Comparison of ENCODE assay signal across 25 cellular contexts in the genomic region with DNA sequence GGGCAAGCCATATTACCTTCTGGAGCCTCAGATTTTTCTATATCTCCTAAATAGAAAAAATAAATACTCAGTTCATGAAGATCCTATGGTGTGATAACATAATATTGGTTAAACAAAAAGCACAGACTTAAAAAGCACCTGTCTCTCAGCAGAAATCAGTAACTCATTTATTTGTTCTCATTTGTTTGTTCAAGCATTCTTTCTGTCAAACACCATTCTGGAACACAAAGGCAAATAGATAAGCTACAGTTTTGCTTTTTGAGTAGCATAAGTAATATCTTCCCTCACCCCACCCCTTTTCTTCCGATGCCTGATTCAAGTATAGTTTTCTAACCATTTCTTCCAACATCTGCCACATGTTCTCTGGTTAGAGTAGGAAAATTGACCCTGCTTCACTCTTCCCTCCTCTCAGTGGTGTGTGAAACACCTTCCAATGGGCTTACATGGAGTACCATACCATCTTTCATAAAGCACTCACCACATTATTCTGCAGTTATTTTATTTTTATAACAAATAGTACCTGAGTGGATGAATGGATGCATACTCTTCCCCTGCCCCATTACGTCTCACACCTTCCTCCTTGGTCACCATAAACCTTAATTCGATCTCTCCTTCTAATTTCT. TPM values are rescaled to one million over a fixed set of nuclear protein-coding genes. Genes with fewer than 3 reads are reported as not detected.
DNase-seq lines count a peak whose midpoint lies in the region; ATAC-seq, FAIRE-seq and TF ChIP-seq lines count a peak whose summit lies in the region.
"Had no signal": no experiment of that assay in that cellular context is flagged by ENCODE, and none has a peak within 500 bp of the region (broad histone marks: within the 10 kb centered on the region; RNA-seq: fewer than 3 reads in every experiment).

No MANE protein-coding gene starts in this region.

- H3K4me3 Mint-ChIP-seq in Caco-2 (ENCODE audit: unreplicated experiment): peak overlapping the region; percentile 41

- BruUV-seq in Caco-2 (replicated peaks; lab: Mats Ljungman, UMichigan): no TSS peak

- CTCF ChIA-PET in Caco-2 (lab: Charles Lee): interaction anchor here (0.6 to 2.0 kb wide), 2 partner anchors 8 to 13 kb away, joined by 4 to 8 read pairs; partner anchors contain the start of gene IL1RAP

- no peaks in the 10 kb centered on the region for H4K20me1 ChIP-seq in hepatocyte (ENCODE audit: insufficient read depth, poor library complexity, severe bottlenecking)
- H4K20me1 ChIP-seq: BLaER1 had no signal

- no peak overlapping the region for H3K23ac ChIP-seq in neuronal stem cell (ENCODE audit: low read depth, low read length, poor library complexity)

- FAIRE-seq in pancreas (lab: Jason Lieb, UNC): no peak

- peak in 1 of 2 experiments; percentile 32 for DNase-seq in Caco-2
- peak; percentile 83 for DNase-seq in LNCaP clone FGC (ENCODE audit: low read depth)
- DNase-seq in hepatocyte (ENCODE audit: low spot score): no peak
- no peak for DNase-seq in pancreas
- no peak for DNase-seq in neuronal stem cell (ENCODE audit: low spot score)
- DNase-seq: CD4-positive, alpha-beta memory T cell; COR-L47; DMS 273 treated with DMSO at 0.1 percent for 48 hours; H7; MG63; NCI-H1105 treated with DMSO at 0.1 percent for 48 hours; NCI-H1694; NCI-H2081; NCI-H226; NCI-H510A; NCI-H69; SHP77 had no signal

- H3K4me1 Mint-ChIP-seq in Caco-2 (ENCODE audit: low read depth, unreplicated experiment): peaks cover 16% of the 10 kb centered on the region
- H3K4me1 Mint-ChIP-seq: CD4-positive, alpha-beta memory T cell had no signal

- no peak overlapping the region for H2BK5ac ChIP-seq in neuronal stem cell (ENCODE audit: low read length)

- H3K36me3 ChIP-seq in Caco-2 (ENCODE audit: control insufficient read depth, insufficient read depth, low read length) (no peaks in the 10 kb centered on the region), hepatocyte (replicated peaks; ENCODE audit: insufficient read depth, low read depth) (no peaks in the 10 kb centered on the region), pancreas (no peaks in the 10 kb centered on the region), neuronal stem cell (replicated peaks in 1 of 2; ENCODE audit: control insufficient read depth in 2 of 2, insufficient read depth in 2 of 2, low read length in 2 of 2) (no peaks in the 10 kb centered on the region)
- H3K36me3 ChIP-seq: BLaER1, MG63 had no signal

- H4K91ac ChIP-seq in neuronal stem cell (ENCODE audit: low read depth, low read length, poor library complexity): no peak overlapping the region

- intact Hi-C loops in Caco-2 (cut with micrococcal nuclease; ENCODE audit: unreplicated experiment): loop anchor here (1.0 kb wide), 1 partner anchor 8 kb away; no protein-coding TSS in a partner anchor
- intact Hi-C loops in pancreas (cut with DNase I): no loop called here

- no peak overlapping the region for H4K8ac ChIP-seq in neuronal stem cell (ENCODE audit: low read depth, low read length)

- no peaks in the 10 kb centered on the region for H3K27me3 ChIP-seq in Caco-2 (replicated peaks; ENCODE audit: control insufficient read depth, insufficient read depth, low read length)
- H3K27me3 ChIP-seq in hepatocyte: no peaks in the 10 kb centered on the region
- no peaks in the 10 kb centered on the region for H3K27me3 ChIP-seq in pancreas
- peaks cover 0 to 6% (median 0%) of the 10 kb centered on the region in 3 experiments for H3K27me3 ChIP-seq in neuronal stem cell (ENCODE audit: control insufficient read depth in 3 of 3, insufficient read depth in 3 of 3, low read depth in 1 of 3, low read length in 3 of 3)
- H3K27me3 ChIP-seq: BLaER1, MG63 had no signal

- no peak overlapping the region for H2BK12ac ChIP-seq in neuronal stem cell (ENCODE audit: low read length)

- H2AFZ ChIP-seq in hepatocyte (no peak overlapping the region), neuronal stem cell (ENCODE audit: low read length) (no peak overlapping the region)

- H3K9me3 Mint-ChIP-seq in Caco-2 (ENCODE audit: unreplicated experiment): no peaks in the 10 kb centered on the region

- whole genome bisulfite sequencing in hepatocyte (ENCODE audit: low lambda C conversion rate, missing lambda C conversion rate): 57% methylated on average over 3 of the region's 3 CpGs
- 66 to 72% methylated on average over 3 of the region's 3 CpGs for WGBS in pancreas, 2 donors
- WGBS in neuronal stem cell (ENCODE audit: extremely low coverage in 2 of 2, insufficient read length in 2 of 2, insufficient replicate concordance in 1 of 2), 2 donors: 100% methylated on average over 1 of the region's 3 CpGs; no CpG with 5 or more reads in 1 of the 2 donors

- H3K27me3 Mint-ChIP-seq in Caco-2 (ENCODE audit: insufficient read depth, unreplicated experiment): no peaks in the 10 kb centered on the region

- POLR2A ChIA-PET in Caco-2 (lab: Charles Lee): no interaction called here

- ATAC-seq in pancreas (peak in 3 of 4 donors; percentile 31 to 67 (median 49)), HG02885 (IDR thresholded peaks at IDR 0.05; ENCODE audit: poor library complexity, unreplicated experiment) (no peak), HG03025 (IDR thresholded peaks at IDR 0.05; ENCODE audit: low FRiP score, unreplicated experiment) (no peak)
- ATAC-seq: Panc1 had no signal

- no peak overlapping the region for H2BK120ac ChIP-seq in neuronal stem cell (ENCODE audit: low read depth, low read length)

- no peaks in the 10 kb centered on the region for H3K36me3 Mint-ChIP-seq in Caco-2 (ENCODE audit: insufficient read depth, unreplicated experiment)
- H3K36me3 Mint-ChIP-seq: CD4-positive, alpha-beta memory T cell had no signal

- H3K79me1 ChIP-seq in neuronal stem cell (ENCODE audit: low read depth, low read length): no peaks in the 10 kb centered on the region

- H3K27ac ChIP-seq in hepatocyte (peak overlapping the region; percentile 72), pancreas (no peak overlapping the region), neuronal stem cell (replicated peaks; ENCODE audit: low read length) (no peak overlapping the region)
- H3K27ac ChIP-seq: BLaER1, RWPE1 had no signal

- H3K18ac ChIP-seq in neuronal stem cell (ENCODE audit: low read length): no peak overlapping the region

- no peak overlapping the region for H3K9ac ChIP-seq in neuronal stem cell (ENCODE audit: low read depth, low read length, poor library complexity)
- H3K9ac ChIP-seq: BLaER1 had no signal

- H3K9me3 ChIP-seq in Caco-2: no peaks in the 10 kb centered on the region
- no peaks in the 10 kb centered on the region for H3K9me3 ChIP-seq in hepatocyte (ENCODE audit: low read depth)
- H3K9me3 ChIP-seq in pancreas: no peaks in the 10 kb centered on the region
- H3K9me3 ChIP-seq in neuronal stem cell (replicated peaks in 1 of 2; ENCODE audit: control insufficient read depth in 2 of 2, insufficient read depth in 1 of 2, low read depth in 1 of 2, low read length in 2 of 2): no peaks in the 10 kb centered on the region
- H3K9me3 ChIP-seq: BLaER1, MG63 had no signal

- H3K27ac Mint-ChIP-seq in Caco-2 (ENCODE audit: unreplicated experiment): no peak overlapping the region
- H3K27ac Mint-ChIP-seq: CD4-positive, alpha-beta memory T cell had no signal

- no peak overlapping the region for H2BK15ac ChIP-seq in neuronal stem cell (ENCODE audit: low read length)

- peak overlapping the region; percentile 30 for H3K4me2 ChIP-seq in hepatocyte
- no peak overlapping the region for H3K4me2 ChIP-seq in neuronal stem cell (ENCODE audit: insufficient read depth, low read length, poor library complexity, severe bottlenecking)
- H3K4me2 ChIP-seq: BLaER1 had no signal

- H3K4me1 ChIP-seq in Caco-2 (peaks cover 28% of the 10 kb centered on the region), hepatocyte (ENCODE audit: insufficient read depth) (peaks cover 11% of the 10 kb centered on the region), pancreas (peaks cover 0 to 5% (median 0%) of the 10 kb centered on the region in 3 donors), neuronal stem cell (ENCODE audit: control insufficient read depth in 2 of 2, insufficient read depth in 1 of 2, low read depth in 1 of 2, low read length in 2 of 2) (no peaks in the 10 kb centered on the region)

- no peaks in the 10 kb centered on the region for H3K9me2 ChIP-seq in hepatocyte (replicated peaks; ENCODE audit: insufficient read depth)

- no peak overlapping the region for H3K4ac ChIP-seq in neuronal stem cell (ENCODE audit: low read length)

- TF ChIP-seq CTCF in Caco-2 (IDR thresholded peaks at IDR 0.05; ENCODE audit: insufficient read depth in 1 of 2, low read depth in 1 of 2, low read length in 1 of 2, severe bottlenecking in 1 of 2, unreplicated experiment in 1 of 2) (no peak), LNCaP clone FGC (IDR thresholded peaks at IDR 0.05; ENCODE audit: control insufficient read depth, extremely low read depth, insufficient read depth) (no peak), hepatocyte (IDR thresholded peaks at IDR 0.05; ENCODE audit: poor library complexity) (no peak), pancreas (IDR thresholded peaks at IDR 0.05) (no peak)

- no peak overlapping the region for H3K4me3 ChIP-seq in Caco-2 (ENCODE audit: low read depth, low read length)
- H3K4me3 ChIP-seq in LNCaP clone FGC (ENCODE audit: low read depth, low read length): no peak overlapping the region
- no peak overlapping the region for H3K4me3 ChIP-seq in hepatocyte
- H3K4me3 ChIP-seq in pancreas: no peak overlapping the region
- H3K4me3 ChIP-seq in neuronal stem cell (ENCODE audit: low read length in 2 of 2): no peak overlapping the region
- H3K4me3 ChIP-seq: BLaER1, MG63 had no signal

- H3K79me2 ChIP-seq in hepatocyte: no peaks in the 10 kb centered on the region

- H2AK5ac ChIP-seq in neuronal stem cell (ENCODE audit: low read depth, low read length): no peak overlapping the region

- H3K14ac ChIP-seq in neuronal stem cell (ENCODE audit: low read length): no peak overlapping the region

RNA-seq across cellular contexts. Expression of gene IL1RAP, which starts 8.4 kb away (rescaled TPM):
- 5.1 and 6.2 TPM in 2 replicates for total RNA-seq in Caco-2 (2022)
- 43.6 and 46.5 TPM in 2 replicates for total RNA-seq in hepatocyte
- polyA plus RNA-seq in hepatocyte: 14.6 and 15.6 TPM in 2 replicates
- 1 to 10 TPM; 3.0 to 9.3 (median 3.7) TPM for total RNA-seq in pancreas
- polyA plus RNA-seq in pancreas: 1 to 10 TPM in 1 of 2 donors, under 1 TPM in 1; 0.49 to 1.6 TPM
- polyA plus RNA-seq in neuronal stem cell (2013, experiment 1 of 2): 2.6 TPM
- polyA plus RNA-seq in neuronal stem cell (2013, experiment 2 of 2): 4.0 TPM

RNA-seq across cellular contexts. Expression of gene TMEM207, which starts 55.8 kb away (rescaled TPM):
- total RNA-seq in Caco-2 (2022): 0.65 TPM in 1 of 2 replicates, not detected in the other
- total RNA-seq in hepatocyte: 2.1 and 2.9 TPM in 2 replicates
- 1.3 and 1.5 TPM in 2 replicates for polyA plus RNA-seq in hepatocyte
- total RNA-seq in pancreas: not detected
- not detected for polyA plus RNA-seq in pancreas
- polyA plus RNA-seq in neuronal stem cell (2013, experiment 1 of 2): not detected
- polyA plus RNA-seq in neuronal stem cell (2013, experiment 2 of 2): not detected
- total RNA-seq: CD4-positive, alpha-beta memory T cell; H7; HT1080; LHCN-M2 had no signal
- polyA plus RNA-seq: AG04450; CD4-positive, alpha-beta memory T cell had no signal

Comparison
In these comparisons a context has a peak if more than half of its experiments do, and no peak if none do; other contexts are left out.
1. ATAC-seq: peak in pancreas (3 of 4); none in HG02885 (single experiment) and HG03025 (single experiment).